Comparison of ENCODE assay signal across 10 cellular contexts in the genomic region with DNA sequence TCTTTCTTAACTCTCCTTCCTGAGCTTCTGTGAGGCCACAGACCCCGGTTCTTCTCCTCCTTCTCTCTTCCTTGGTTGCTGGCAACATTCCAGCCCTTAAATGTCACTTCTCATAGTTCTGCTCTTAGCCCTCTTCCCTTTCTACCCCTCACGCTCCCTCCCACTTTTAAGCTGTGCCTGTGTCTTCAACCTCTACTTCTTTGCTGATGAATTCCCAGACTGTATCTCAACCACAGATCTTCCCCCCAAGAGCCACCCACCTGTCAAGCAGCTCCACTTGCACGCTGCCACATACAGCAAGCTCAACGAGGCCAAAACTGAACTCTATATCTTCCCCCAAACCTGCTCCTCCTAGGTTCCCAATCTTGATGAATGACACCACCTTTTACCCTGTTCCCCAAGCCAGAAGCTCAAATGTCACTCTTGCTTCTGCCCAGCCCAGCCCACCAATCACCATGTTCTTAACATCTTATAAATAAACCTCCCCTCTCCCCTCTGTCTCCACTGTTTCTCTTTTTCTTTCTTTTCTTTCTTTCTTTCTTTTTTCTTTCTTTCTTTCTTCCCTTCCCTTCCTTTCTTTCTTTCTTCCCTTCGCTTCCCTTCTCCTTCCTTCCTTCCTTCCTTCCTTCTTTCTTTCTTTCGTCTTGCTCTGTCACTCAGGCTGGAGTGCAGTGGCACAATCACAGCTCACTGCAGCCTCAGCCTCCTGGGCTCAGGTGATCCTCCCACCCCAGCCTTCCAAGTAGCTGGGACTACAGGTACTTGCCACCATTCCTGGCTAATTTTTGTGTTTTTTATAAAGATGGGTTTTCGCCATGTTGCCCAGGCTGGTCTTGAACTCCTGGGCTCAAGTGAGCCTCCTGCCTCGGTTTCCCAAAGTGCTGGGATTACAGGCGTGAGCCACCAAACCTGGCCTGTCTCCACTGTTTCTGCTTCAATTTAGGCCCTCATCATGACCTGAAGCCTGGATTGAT. TPM values are rescaled to one million over a fixed set of nuclear protein-coding genes. Genes with fewer than 3 reads are reported as not detected.
DNase-seq lines count a peak whose midpoint lies in the region; TF ChIP-seq lines count a peak whose summit lies in the region.
"Had no signal": no experiment of that assay in that cellular context is flagged by ENCODE, and none has a peak within 500 bp of the region (broad histone marks: within the 10 kb centered on the region; RNA-seq: fewer than 3 reads in every experiment).

No MANE protein-coding gene starts in this region.

- H3K9me3 ChIP-seq in BE2C, result no peaks in the 10 kb centered on the region
- H3K9me3 ChIP-seq in SK-N-SH, result no peaks in the 10 kb centered on the region

- H3K27ac ChIP-seq in skin epidermis, result peak overlapping the region in 13 of 21 experiments; percentile 19 to 93 (median 87)
- no peak overlapping the region for H3K27ac ChIP-seq in SK-N-SH (ENCODE audit: low read depth in 2 of 2, low read length in 1 of 2)
- H3K27ac ChIP-seq: epithelial cell of prostate, SK-N-MC had no signal

- H3K36me3 ChIP-seq in GM06990 (ENCODE audit: control insufficient read depth, insufficient read depth, low read length), result no peaks in the 10 kb centered on the region
- H3K36me3 ChIP-seq in BE2C, result no peaks in the 10 kb centered on the region
- no peaks in the 10 kb centered on the region for H3K36me3 ChIP-seq in SK-N-SH (replicated peaks in 1 of 2; ENCODE audit: control insufficient read depth in 1 of 2, insufficient read depth in 2 of 2, low read length in 1 of 2)

- POLR2A ChIA-PET in SK-N-SH (lab: Yijun Ruan, JAX), result no interaction called here

- no peaks in the 10 kb centered on the region for H3K36me3 Mint-ChIP-seq in activated naive CD4-positive, alpha-beta T cell treated with anti-CD3 and anti-CD28 coated beads, Interleukin-2, amount 10 ng/mL, durations not matched to agents 7 days and 5 days

- H3F3A ChIP-seq in SK-N-SH (replicated peaks; ENCODE audit: insufficient read depth), result peaks cover 13% of the 10 kb centered on the region

- H3K4me1 Mint-ChIP-seq in activated naive CD4-positive, alpha-beta T cell treated with anti-CD3 and anti-CD28 coated beads, Interleukin-2, amount 10 ng/mL, durations not matched to agents 7 days and 5 days, result peaks cover 66% of the 10 kb centered on the region

- H2AFZ ChIP-seq in SK-N-SH (ENCODE audit: low read depth), result no peak overlapping the region

- no peaks in the 10 kb centered on the region for H3K9me2 ChIP-seq in SK-N-SH

- H3K79me2 ChIP-seq in SK-N-SH (ENCODE audit: insufficient read depth), result no peaks in the 10 kb centered on the region

- CTCF ChIA-PET in activated naive CD4-positive, alpha-beta T cell treated with anti-CD3 and anti-CD28 coated beads, Interleukin-2, amount 10 ng/mL, durations not matched to agents 7 days and 5 days (lab: Charles Lee), result interaction anchor here (1.0 to 15.3 kb wide), 4 partner anchors 18 to 143 kb away, joined by 3 to 410 read pairs (median 4); a partner anchor contains a TSS
- CTCF ChIA-PET in SK-N-SH (lab: Yijun Ruan, JAX), result interaction anchor here (1.0 to 1.7 kb wide), 2 partner anchors 169 to 294 kb away, joined by 4 to 5 read pairs; no protein-coding TSS in a partner anchor

- H3K27me3 ChIP-seq in GM06990 (replicated peaks; ENCODE audit: control insufficient read depth, insufficient read depth, low read length), result no peaks in the 10 kb centered on the region
- no peaks in the 10 kb centered on the region for H3K27me3 ChIP-seq in BE2C
- H3K27me3 ChIP-seq in SK-N-SH (ENCODE audit: insufficient read depth), result no peaks in the 10 kb centered on the region

- no peaks in the 10 kb centered on the region for H3K4me1 ChIP-seq in BE2C
- H3K4me1 ChIP-seq in SK-N-SH (ENCODE audit: control insufficient read depth in 1 of 2, insufficient read depth in 2 of 2, low read depth in 1 of 2, low read length in 1 of 2), result peaks cover 0 to 17% of the 10 kb centered on the region in 2 experiments; a peak in 3 of 4 replicates

- no peak overlapping the region for H3K9ac ChIP-seq in SK-N-SH

- H3K27me3 Mint-ChIP-seq in activated naive CD4-positive, alpha-beta T cell treated with anti-CD3 and anti-CD28 coated beads, Interleukin-2, amount 10 ng/mL, durations not matched to agents 7 days and 5 days, result no peaks in the 10 kb centered on the region

- TF ChIP-seq EP300 in SK-N-SH (IDR thresholded peaks at IDR 0.05; ENCODE audit: borderline replicate concordance in 1 of 2, low read depth in 1 of 2, low read length in 1 of 2), result no peak

- no peaks in the 10 kb centered on the region for H3K9me3 Mint-ChIP-seq in activated naive CD4-positive, alpha-beta T cell treated with anti-CD3 and anti-CD28 coated beads, Interleukin-2, amount 10 ng/mL, durations not matched to agents 7 days and 5 days

- no peaks in the 10 kb centered on the region for H4K20me1 ChIP-seq in SK-N-SH (ENCODE audit: insufficient read depth)

- TF ChIP-seq CTCF in GM06990 (IDR thresholded peaks at IDR 0.05; ENCODE audit: insufficient read depth, low read length, poor library complexity, severe bottlenecking), result no peak
- TF ChIP-seq CTCF in BE2C (IDR thresholded peaks at IDR 0.05; ENCODE audit: low read depth, low read length), result no peak
- TF ChIP-seq CTCF in SK-N-SH (IDR thresholded peaks at IDR 0.05), result no peak

- no peak overlapping the region for H3K4me3 Mint-ChIP-seq in activated naive CD4-positive, alpha-beta T cell treated with anti-CD3 and anti-CD28 coated beads, Interleukin-2, amount 10 ng/mL, durations not matched to agents 7 days and 5 days

- peak overlapping the region; percentile 43 for H3K27ac Mint-ChIP-seq in activated naive CD4-positive, alpha-beta T cell treated with anti-CD3 and anti-CD28 coated beads, Interleukin-2, amount 10 ng/mL, durations not matched to agents 7 days and 5 days

- peak; percentile 50 for DNase-seq in GM06990 (ENCODE audit: extremely low read depth, insufficient read length)
- DNase-seq in NAMALWA (ENCODE audit: low spot score), result peak; percentile 23
- no peak for DNase-seq in activated naive CD4-positive, alpha-beta T cell treated with anti-CD3 and anti-CD28 coated beads, Interleukin-2, amount 10 ng/mL, durations not matched to agents 7 days and 5 days
- no peak for DNase-seq in NCI-H187 (lab: John Stamatoyannopoulos, UW)
- no peak for DNase-seq in BE2C
- no peak for DNase-seq in SK-N-SH
- DNase-seq in cerebellum (ENCODE audit: low spot score), result no peak

- WGBS in SK-N-SH (ENCODE audit: low lambda C conversion rate), result 89% methylated on average over 9 of the region's 9 CpGs

- H3K4me3 ChIP-seq in GM06990 (replicated peaks; ENCODE audit: low read depth, low read length) (no peak overlapping the region), skin epidermis (no peak overlapping the region), BE2C (ENCODE audit: low read depth, low read length) (no peak overlapping the region), SK-N-SH (ENCODE audit: low read depth in 2 of 2, low read length in 1 of 2) (no peak overlapping the region)
- H3K4me3 ChIP-seq: SK-N-MC had no signal

- H3K4me2 ChIP-seq in SK-N-SH, result no peak overlapping the region

- no peak for TF ChIP-seq RAD21 in SK-N-SH (IDR thresholded peaks at IDR 0.05; ENCODE audit: low read length)

TF ChIP-seq in SK-N-SH, 30 proteins besides CTCF, POLR2A, EP300 and RAD21:
- TF ChIP-seq, protein P1, sequence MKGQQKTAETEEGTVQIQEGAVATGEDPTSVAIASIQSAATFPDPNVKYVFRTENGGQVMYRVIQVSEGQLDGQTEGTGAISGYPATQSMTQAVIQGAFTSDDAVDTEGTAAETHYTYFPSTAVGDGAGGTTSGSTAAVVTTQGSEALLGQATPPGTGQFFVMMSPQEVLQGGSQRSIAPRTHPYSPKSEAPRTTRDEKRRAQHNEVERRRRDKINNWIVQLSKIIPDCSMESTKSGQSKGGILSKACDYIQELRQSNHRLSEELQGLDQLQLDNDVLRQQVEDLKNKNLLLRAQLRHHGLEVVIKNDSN (IDR thresholded peaks at IDR 0.05; ENCODE audit: borderline replicate concordance, low read depth), result no peak
- TF ChIP-seq SMC3 (IDR thresholded peaks at IDR 0.05; ENCODE audit: low read depth, low read length) (no peak), NFIC (IDR thresholded peaks at IDR 0.05; ENCODE audit: borderline replicate concordance) (no peak), FOXJ3 (CRISPR knock-in tag; IDR thresholded peaks at IDR 0.05) (no peak), TCF12 (IDR thresholded peaks at IDR 0.05) (no peak), MXI1 (IDR thresholded peaks at IDR 0.05; ENCODE audit: low read depth, low read length) (no peak), FOSL2 (IDR thresholded peaks at IDR 0.05; ENCODE audit: borderline replicate concordance, low read depth) (no peak)
- TF ChIP-seq, protein P2, sequence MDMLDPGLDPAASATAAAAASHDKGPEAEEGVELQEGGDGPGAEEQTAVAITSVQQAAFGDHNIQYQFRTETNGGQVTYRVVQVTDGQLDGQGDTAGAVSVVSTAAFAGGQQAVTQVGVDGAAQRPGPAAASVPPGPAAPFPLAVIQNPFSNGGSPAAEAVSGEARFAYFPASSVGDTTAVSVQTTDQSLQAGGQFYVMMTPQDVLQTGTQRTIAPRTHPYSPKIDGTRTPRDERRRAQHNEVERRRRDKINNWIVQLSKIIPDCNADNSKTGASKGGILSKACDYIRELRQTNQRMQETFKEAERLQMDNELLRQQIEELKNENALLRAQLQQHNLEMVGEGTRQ (IDR thresholded peaks at IDR 0.05; ENCODE audit: borderline replicate concordance, low read depth, low read length), result no peak
TF ChIP-seq in SK-N-SH: peak in this region for 0.

RNA-seq across cellular contexts. Expression of a gene that starts 19.8 kb away (rescaled TPM):
- 41.8 TPM for polyA plus RNA-seq in BE2C (2012; ENCODE audit: insufficient read depth, insufficient read length, low read depth)
- polyA plus RNA-seq in SK-N-SH (2012; rRNA removed), result 41.7 and 46.7 TPM in 2 replicates
- 65.9 and 99.4 TPM in 2 replicates for polyA plus RNA-seq in SK-N-SH (2012; cell fraction: cytosol; rRNA removed)
- polyA plus RNA-seq in SK-N-SH (2012; cell fraction: nucleus; rRNA removed), result 14.6 and 20.7 TPM in 2 replicates
- total RNA-seq in cerebellum, result 155 TPM

RNA-seq across cellular contexts. Expression of a gene that starts 55.7 kb away (rescaled TPM):
- polyA plus RNA-seq in BE2C (2012; ENCODE audit: insufficient read depth, insufficient read length, low read depth), result 104 TPM
- 37.7 and 52.8 TPM in 2 replicates for polyA plus RNA-seq in SK-N-SH (2012; rRNA removed)
- 64.8 and 67.8 TPM in 2 replicates for polyA plus RNA-seq in SK-N-SH (2012; cell fraction: cytosol; rRNA removed)
- polyA plus RNA-seq in SK-N-SH (2012; cell fraction: nucleus; rRNA removed), result 52.7 and 57.2 TPM in 2 replicates
- total RNA-seq in cerebellum, result 82.9 TPM

Comparison
In these comparisons a context has a peak if more than half of its experiments do, and no peak if none do; other contexts are left out.
1. DNase-seq: peak in GM06990 (single experiment) and NAMALWA (single experiment); none in activated naive CD4-positive, alpha-beta T cell treated with anti-CD3 and anti-CD28 coated beads, Interleukin-2, amount 10 ng/mL, durations not matched to agents 7 days and 5 days (single experiment), NCI-H187 (0 of 2), BE2C (single experiment), SK-N-SH (single experiment) and cerebellum (single experiment).
2. H3K27ac ChIP-seq: peak in skin epidermis (13 of 21); none in SK-N-SH (0 of 2).